In genomic region chr19:50356691-50357177, GRCh38 we compare ENCODE assay signal across 11 cellular contexts. TPM values are rescaled to one million over a fixed set of nuclear protein-coding genes. Genes with fewer than 3 reads are reported as not detected.
DNase-seq lines count a peak whose midpoint lies in the region; ATAC-seq and TF ChIP-seq lines count a peak whose summit lies in the region.
"Had no signal": no experiment of that assay in that cellular context is flagged by ENCODE, and none has a peak within 500 bp of the region (broad histone marks: within the 10 kb centered on the region; RNA-seq: fewer than 3 reads in every experiment).

No MANE protein-coding gene starts in this region.

- H3K4me1 ChIP-seq in suprapubic skin = peaks cover 15% of the 10 kb centered on the region

- TF ChIP-seq CTCF in glutamatergic neuron (IDR thresholded peaks at IDR 0.05; ENCODE audit: partially characterized antibody, unreplicated experiment) (no peak), suprapubic skin (IDR thresholded peaks at IDR 0.05) (no peak)

- ATAC-seq in activated T-cell treated with anti-CD3 and anti-CD28 coated beads, Interleukin-2, amount 50 U/mL, for 4 hours = no peak
- ATAC-seq in T-cell (replicated peaks in 1 of 4) (no peak), GM18868 (IDR thresholded peaks at IDR 0.05; ENCODE audit: unreplicated experiment) (no peak)

- no peak for TF ChIP-seq EP300 in suprapubic skin (IDR thresholded peaks at IDR 0.05)

- CTCF ChIA-PET in T-cell (lab: Charles Lee) = interaction anchor here (0.6 to 1.4 kb wide), 12 partner anchors 9 to 427 kb away, joined by 3 to 10 read pairs (median 4); partner anchors contain the start of genes NAPSA (in 1 of the 2) and NR1H2 (in 1 of the 2)

- 43% methylated on average over 13 of the region's 13 CpGs for WGBS in suprapubic skin

- peaks cover 39% of the 10 kb centered on the region for H3K4me1 Mint-ChIP-seq in activated T-cell treated with anti-CD3 and anti-CD28 coated beads, Interleukin-2, amount 50 U/mL, for 4 hours (ENCODE audit: low read depth)
- H3K4me1 Mint-ChIP-seq in T-cell (peaks cover 26 to 38% (median 34%) of the 10 kb centered on the region in 3 donors), glutamatergic neuron (ENCODE audit: low read depth, unreplicated experiment) (no peaks in the 10 kb centered on the region)

- DNase-seq in activated T-cell treated with anti-CD3 and anti-CD28 coated beads, Interleukin-2, amount 50 U/mL, for 4 hours = no peak
- DNase-seq in activated T-cell treated with anti-CD3 and anti-CD28 coated beads, Interleukin-2, amount 50 U/mL, for 48 hours = no peak
- DNase-seq in T-cell (no peak), glutamatergic neuron (no peak), suprapubic skin (ENCODE audit: low spot score in 2 of 2) (no peak), ACHN (no peak), AML-193 (lab: John Stamatoyannopoulos, UW) (no peak)
- DNase-seq: NCI-H510A had no signal

- H3K4me3 ChIP-seq in suprapubic skin = peak overlapping the region; percentile 45

- POLR2A ChIA-PET in T-cell (lab: Charles Lee) = interaction anchor here in 1 of 2 donors (1.3 kb wide), 1 partner anchor 19 kb away, joined by 3 read pairs; no protein-coding TSS in a partner anchor

- H3K36me3 ChIP-seq in suprapubic skin = no peaks in the 10 kb centered on the region
- H3K36me3 ChIP-seq: transverse colon had no signal

- H3K36me3 Mint-ChIP-seq in activated T-cell treated with anti-CD3 and anti-CD28 coated beads, Interleukin-2, amount 50 U/mL, for 4 hours (ENCODE audit: insufficient read depth) = no peaks in the 10 kb centered on the region
- H3K36me3 Mint-ChIP-seq in T-cell = no peaks in the 10 kb centered on the region
- no peaks in the 10 kb centered on the region for H3K36me3 Mint-ChIP-seq in glutamatergic neuron (ENCODE audit: unreplicated experiment)

- no peaks in the 10 kb centered on the region for H3K27me3 ChIP-seq in suprapubic skin
- H3K27me3 ChIP-seq: transverse colon had no signal

- no peaks in the 10 kb centered on the region for H3K27me3 Mint-ChIP-seq in activated T-cell treated with anti-CD3 and anti-CD28 coated beads, Interleukin-2, amount 50 U/mL, for 4 hours (ENCODE audit: low read depth)
- H3K27me3 Mint-ChIP-seq in T-cell (peaks cover 0 to 1% of the 10 kb centered on the region in 2 donors), glutamatergic neuron (ENCODE audit: unreplicated experiment) (peaks cover 3% of the 10 kb centered on the region)

- H3K4me3 Mint-ChIP-seq in activated T-cell treated with anti-CD3 and anti-CD28 coated beads, Interleukin-2, amount 50 U/mL, for 4 hours = peak overlapping the region; percentile 88
- H3K4me3 Mint-ChIP-seq in T-cell (peak overlapping the region; percentile 90 to 93 (median 92)), glutamatergic neuron (ENCODE audit: unreplicated experiment) (peak overlapping the region; percentile 2)
- H3K4me3 Mint-ChIP-seq: endodermal cell had no signal

- H3K27ac Mint-ChIP-seq in T-cell (peak overlapping the region in 1 of 2 donors; percentile 96), glutamatergic neuron (ENCODE audit: unreplicated experiment) (no peak overlapping the region)
- H3K27ac Mint-ChIP-seq: endodermal cell had no signal

- in situ Hi-C loops in ACHN (cut with HindIII; ENCODE audit: low pct_ligation_motif_present, low pct_unique_long_range_greater_than_20kb, low sequenced_read_pairs) = no loop called here

- TF ChIP-seq POLR2A in suprapubic skin (IDR thresholded peaks at IDR 0.05) = no peak

- H3K27ac ChIP-seq in suprapubic skin = no peak overlapping the region

- H3K9me3 Mint-ChIP-seq in activated T-cell treated with anti-CD3 and anti-CD28 coated beads, Interleukin-2, amount 50 U/mL, for 4 hours = peaks cover 3% of the 10 kb centered on the region
- no peaks in the 10 kb centered on the region for H3K9me3 Mint-ChIP-seq in T-cell
- H3K9me3 Mint-ChIP-seq in glutamatergic neuron (ENCODE audit: unreplicated experiment) = peaks cover 4% of the 10 kb centered on the region
- H3K9me3 Mint-ChIP-seq: endodermal cell had no signal

- no peaks in the 10 kb centered on the region for H3K9me3 ChIP-seq in suprapubic skin
- H3K9me3 ChIP-seq: transverse colon had no signal

RNA-seq across cellular contexts. Expression of gene NAPSA, which starts 8.7 kb away (rescaled TPM):
- total RNA-seq in activated T-cell treated with anti-CD3 and anti-CD28 coated beads, Interleukin-2, amount 50 U/mL, for 4 hours = 10 to 100 TPM in 2 of 3 donors, 1 to 10 TPM in 1; 9.1 to 21.1 (median 10.4) TPM
- total RNA-seq in T-cell (1 to 10 TPM; 2.6 to 7.1 (median 3.0) TPM), glutamatergic neuron (ENCODE audit: unreplicated experiment) (0.88 TPM), suprapubic skin (1 to 10 TPM in 3 of 4 donors, not detected in 1; 1.7 to 3.7 (median 3.5) TPM)

RNA-seq across cellular contexts. Expression of gene NR1H2, which starts 19.5 kb away (rescaled TPM):
- 100 to 1,000 TPM; 106 to 107 (median 106) TPM for total RNA-seq in activated T-cell treated with anti-CD3 and anti-CD28 coated beads, Interleukin-2, amount 50 U/mL, for 4 hours
- total RNA-seq in T-cell (100 to 1,000 TPM; 109 to 236 (median 117) TPM), glutamatergic neuron (ENCODE audit: unreplicated experiment) (28.3 TPM), suprapubic skin (10 to 100 TPM; 80.6 to 94.7 (median 88.9) TPM)

RNA-seq across cellular contexts. Expression of gene POLD1, which starts 27.4 kb away (rescaled TPM):
- total RNA-seq in activated T-cell treated with anti-CD3 and anti-CD28 coated beads, Interleukin-2, amount 50 U/mL, for 4 hours = 100 to 1,000 TPM; 182 to 246 (median 214) TPM
- total RNA-seq in T-cell (10 to 100 TPM; 32.9 to 67.1 (median 54.0) TPM), glutamatergic neuron (ENCODE audit: unreplicated experiment) (38.9 TPM), suprapubic skin (10 to 100 TPM; 17.2 to 26.9 (median 21.5) TPM)

RNA-seq across cellular contexts. Expression of gene KCNC3, which starts 27.6 kb away (rescaled TPM):
- 1 to 10 TPM; 4.1 to 5.6 (median 4.6) TPM for total RNA-seq in activated T-cell treated with anti-CD3 and anti-CD28 coated beads, Interleukin-2, amount 50 U/mL, for 4 hours
- total RNA-seq in T-cell (1 to 10 TPM in 4 of 5 donors, under 1 TPM in 1; 0.75 to 4.3 (median 1.5) TPM), glutamatergic neuron (ENCODE audit: unreplicated experiment) (10.6 TPM), suprapubic skin (1 to 10 TPM; 1.5 to 3.1 (median 1.7) TPM)

Comparison
In these comparisons a context has a peak if more than half of its experiments do, and no peak if none do; other contexts are left out.
1. H3K4me3 Mint-ChIP-seq: peak in every context shown above with its lines; median percentile 92 in T-cell; 88 in activated T-cell treated with anti-CD3 and anti-CD28 coated beads, Interleukin-2, amount 50 U/mL, for 4 hours; 2 in glutamatergic neuron.